Comparison of ENCODE assay signal across 8 cellular contexts in the genomic region with DNA sequence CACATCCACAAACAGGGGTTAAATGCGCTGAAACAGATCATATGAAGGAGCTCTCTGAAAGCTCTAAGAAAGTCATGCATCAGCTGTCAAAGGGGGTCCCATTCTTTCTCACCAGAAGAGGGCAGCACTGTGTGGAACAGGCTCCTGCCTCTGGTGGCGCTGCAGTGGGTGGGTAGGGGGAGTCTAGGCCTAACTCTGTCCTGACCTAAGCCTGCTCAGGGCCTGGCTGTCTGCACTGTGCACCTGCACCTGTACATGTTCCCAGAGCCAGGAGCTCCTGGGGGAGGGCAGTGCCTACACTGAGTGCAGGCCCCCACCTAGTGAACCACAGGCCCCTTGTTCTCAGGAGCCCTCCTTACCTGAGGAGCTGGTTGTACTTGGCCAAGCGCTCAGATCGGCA. TPM values are rescaled to one million over a fixed set of nuclear protein-coding genes. Genes with fewer than 3 reads are reported as not detected.
DNase-seq lines count a peak whose midpoint lies in the region; ATAC-seq and TF ChIP-seq lines count a peak whose summit lies in the region.

No MANE protein-coding gene starts in this region.

- DNase-seq in AG09319 (ENCODE audit: extremely low read depth, low read depth) (no peak), endothelial cell (ENCODE audit: low spot score) (peak; percentile 70), GF-D8 (lab: John Stamatoyannopoulos, UW) (no peak)
- DNase-seq in stimulated activated CD8-positive, alpha-beta memory T cell treated with anti-CD3 and anti-CD28 coated beads, Interleukin-12 subunit alpha, Interleukin-12 subunit beta, amount 100 ng/mL, for 1 hour (ENCODE audit: low read depth): peak; percentile 30

- ATAC-seq in GM21390 (IDR thresholded peaks at IDR 0.05; ENCODE audit: unreplicated experiment) (no peak), GM18519 (IDR thresholded peaks at IDR 0.05; ENCODE audit: low FRiP score, unreplicated experiment) (no peak)

- H3K4me3 Mint-ChIP-seq in endothelial cell (ENCODE audit: unreplicated experiment): no peak overlapping the region

- peaks cover 11% of the 10 kb centered on the region for H3K27me3 Mint-ChIP-seq in endothelial cell (ENCODE audit: unreplicated experiment)

- TF ChIP-seq CTCF in AG09319 (IDR thresholded peaks at IDR 0.05; ENCODE audit: low read depth, low read length): peak; percentile 59
- TF ChIP-seq CTCF in GM12874 (IDR thresholded peaks at IDR 0.05; ENCODE audit: insufficient read depth, low read depth, low read length): peak; percentile 76
- peak; percentile 55 for TF ChIP-seq CTCF in WI38 (IDR thresholded peaks at IDR 0.05; ENCODE audit: low read depth, low read length)
- peak; percentile 69 for TF ChIP-seq CTCF in endothelial cell (IDR thresholded peaks at IDR 0.05; ENCODE audit: unreplicated experiment)

- H3K36me3 Mint-ChIP-seq in endothelial cell (ENCODE audit: low read depth, unreplicated experiment): peaks cover 45% of the 10 kb centered on the region

- no peaks in the 10 kb centered on the region for H3K9me3 Mint-ChIP-seq in endothelial cell (ENCODE audit: unreplicated experiment)

- H3K4me3 ChIP-seq in WI38 (ENCODE audit: low read depth, low read length): no peak overlapping the region

- H3K27ac Mint-ChIP-seq in endothelial cell (ENCODE audit: unreplicated experiment): no peak overlapping the region

- H3K4me1 Mint-ChIP-seq in endothelial cell (ENCODE audit: unreplicated experiment): peaks cover 23% of the 10 kb centered on the region

RNA-seq across cellular contexts. Expression of gene ENO1, which starts 16.0 kb away (rescaled TPM):
- total RNA-seq in endothelial cell (ENCODE audit: unreplicated experiment): 626 TPM

RNA-seq across cellular contexts. Expression of gene RERE, which starts 45.1 kb away (rescaled TPM):
- total RNA-seq in endothelial cell (ENCODE audit: unreplicated experiment): 115 TPM

Comparison
In these comparisons a context has a peak if more than half of its experiments do, and no peak if none do; other contexts are left out.
1. DNase-seq: peak in endothelial cell (single experiment) and stimulated activated CD8-positive, alpha-beta memory T cell treated with anti-CD3 and anti-CD28 coated beads, Interleukin-12 subunit alpha, Interleukin-12 subunit beta, amount 100 ng/mL, for 1 hour (single experiment); none in AG09319 (single experiment) and GF-D8 (single experiment).
2. Peak in every context shown above with its lines, with median percentiles within 50 percentile points of each other: CTCF ChIP-seq.